14 cellular contexts compared by ENCODE assay signal in genomic region chr10:121080324-121080807, GRCh38.
DNase-seq lines count a peak whose midpoint lies in the region; ATAC-seq and TF ChIP-seq lines count a peak whose summit lies in the region.
"Had no signal": no experiment of that assay in that cellular context is flagged by ENCODE, and none has a peak within 500 bp of the region (broad histone marks: within the 10 kb centered on the region; RNA-seq: fewer than 3 reads in every experiment).

No MANE protein-coding gene starts in this region.

- ATAC-seq in GM21390 (IDR thresholded peaks at IDR 0.05; ENCODE audit: unreplicated experiment) (no peak), GM18858 (IDR thresholded peaks at IDR 0.05; ENCODE audit: unreplicated experiment) (no peak)
- ATAC-seq: activated naive CD4-positive, alpha-beta T cell treated with anti-CD3 and anti-CD28 coated beads, Interleukin-2, amount 50 U/mL, for 72 hours; gastroesophageal sphincter; stimulated activated naive CD8-positive, alpha-beta T cell treated with anti-CD3 and anti-CD28 coated beads, Interleukin-15, amount 100 ng/mL, for 72 hours had no signal

- H3K9ac ChIP-seq in H9 (ENCODE audit: extremely low read depth, insufficient read length, low read length): no peak overlapping the region

- H3K18ac ChIP-seq in H9 (ENCODE audit: insufficient read length, low read depth, low read length): no peak overlapping the region

- no peak overlapping the region for H2AK5ac ChIP-seq in H9 (ENCODE audit: insufficient read length, low read length)

- H3K27ac ChIP-seq in right atrium auricular region (no peak overlapping the region), H9 (ENCODE audit: insufficient read length, low read depth, low read length) (no peak overlapping the region)
- H3K27ac ChIP-seq: gastroesophageal sphincter had no signal

- no peak overlapping the region for H4K8ac ChIP-seq in H9 (replicated peaks; ENCODE audit: insufficient read length, low read depth, low read length)

- H3K4me1 Mint-ChIP-seq in H9: peaks cover 26 to 29% of the 10 kb centered on the region in 2 experiments
- H3K4me1 Mint-ChIP-seq: naive B cell; stimulated activated naive CD8-positive, alpha-beta T cell treated with anti-CD3 and anti-CD28 coated beads, Interleukin-15, amount 100 ng/mL, for 72 hours had no signal

- H3K27me3 ChIP-seq in right atrium auricular region (no peaks in the 10 kb centered on the region), H9 (ENCODE audit: insufficient read depth, low read length) (no peaks in the 10 kb centered on the region)
- H3K27me3 ChIP-seq: gastroesophageal sphincter had no signal

- H3K9me3 Mint-ChIP-seq in H9: peaks cover 2% of the 10 kb centered on the region in 2 experiments; a peak in 2 of 5 replicates
- H3K9me3 Mint-ChIP-seq: naive B cell; stimulated activated naive CD8-positive, alpha-beta T cell treated with anti-CD3 and anti-CD28 coated beads, Interleukin-15, amount 100 ng/mL, for 72 hours had no signal

- H3K79me2 ChIP-seq in H9 (ENCODE audit: insufficient read depth, low read length): no peaks in the 10 kb centered on the region

- no peak overlapping the region for H3K56ac ChIP-seq in H9 (ENCODE audit: insufficient read length, low read depth, low read length)

- no peak overlapping the region for H2BK20ac ChIP-seq in H9 (ENCODE audit: low read depth, low read length, poor library complexity, severe bottlenecking)

- no peak overlapping the region for H3K27ac Mint-ChIP-seq in H9
- H3K27ac Mint-ChIP-seq: activated naive CD4-positive, alpha-beta T cell treated with anti-CD3 and anti-CD28 coated beads, Interleukin-2, amount 50 U/mL, for 72 hours had no signal

- no peak overlapping the region for H2BK15ac ChIP-seq in H9 (ENCODE audit: low read depth, low read length)

- H4K20me1 ChIP-seq in H9 (ENCODE audit: control insufficient read depth, insufficient read depth, insufficient read length): no peaks in the 10 kb centered on the region

- no peak overlapping the region for H3K4me2 ChIP-seq in H9 (ENCODE audit: insufficient read depth, insufficient read length, low read length)

- H3K4ac ChIP-seq in H9 (ENCODE audit: low read depth, low read length): no peak overlapping the region

- no peak overlapping the region for H3T11ph ChIP-seq in H9 (ENCODE audit: low read length)

- H3K9me3 ChIP-seq in right atrium auricular region (no peaks in the 10 kb centered on the region), H9 (ENCODE audit: control insufficient read depth, low read depth, low read length) (no peaks in the 10 kb centered on the region)
- H3K9me3 ChIP-seq: gastroesophageal sphincter had no signal

- H3K4me3 ChIP-seq in NB4 (ENCODE audit: low read depth, low read length): no peak overlapping the region
- H3K4me3 ChIP-seq in right atrium auricular region: no peak overlapping the region
- H3K4me3 ChIP-seq: gastroesophageal sphincter had no signal

- no peak overlapping the region for H2BK12ac ChIP-seq in H9 (ENCODE audit: insufficient read length, low read depth, low read length)

- no peaks in the 10 kb centered on the region; the same call in 1 of the 2 replicates for H3K27me3 Mint-ChIP-seq in H9 (ENCODE audit: low read depth)

- peaks cover 0 to 6% (median 0%) of the 10 kb centered on the region in 3 experiments; a peak in 1 of 7 replicates for H3K36me3 Mint-ChIP-seq in H9 (ENCODE audit: insufficient read depth in 1 of 3, low read depth in 3 of 3)
- H3K36me3 Mint-ChIP-seq: activated naive CD4-positive, alpha-beta T cell treated with anti-CD3 and anti-CD28 coated beads, Interleukin-2, amount 50 U/mL, for 72 hours; naive B cell had no signal

- no peak overlapping the region for H4K5ac ChIP-seq in H9 (ENCODE audit: insufficient read length, low read depth, low read length)

- TF ChIP-seq POLR2A in NB4 (IDR thresholded peaks at IDR 0.05; ENCODE audit: extremely low read depth, insufficient read length): no peak

- no peaks in the 10 kb centered on the region for H3K23me2 ChIP-seq in H9 (ENCODE audit: insufficient read length, low read depth, low read length, poor library complexity, severe bottlenecking)

- no peak overlapping the region for H3K4me3 Mint-ChIP-seq in H9
- H3K4me3 Mint-ChIP-seq: naive B cell; stimulated activated naive CD8-positive, alpha-beta T cell treated with anti-CD3 and anti-CD28 coated beads, Interleukin-15, amount 100 ng/mL, for 72 hours had no signal

- H3K36me3 ChIP-seq in right atrium auricular region: no peaks in the 10 kb centered on the region
- H3K36me3 ChIP-seq: gastroesophageal sphincter had no signal

- H3K79me1 ChIP-seq in H9 (ENCODE audit: insufficient read depth, low read depth, low read length, poor library complexity, severe bottlenecking): no peaks in the 10 kb centered on the region

- no peak overlapping the region for H4K91ac ChIP-seq in H9 (ENCODE audit: insufficient read length, low read depth, low read length)

- no peak overlapping the region for H2AFZ ChIP-seq in H9 (ENCODE audit: low read length)

- peak; percentile 57 for DNase-seq in NB4 (ENCODE audit: low read depth)
- DNase-seq in RPMI7951 (ENCODE audit: low read depth): peak; percentile 59
- peak; percentile 63 for DNase-seq in right atrium auricular region (ENCODE audit: low spot score)
- peak; percentile 32 for DNase-seq in retina
- DNase-seq in H9: no peak
- DNase-seq in effector CD4-positive, alpha-beta T cell: no peak
- DNase-seq: C1 segment of cervical spinal cord; KBM-7; naive B cell; stimulated activated naive CD8-positive, alpha-beta T cell treated with anti-CD3 and anti-CD28 coated beads, Interleukin-15, amount 100 ng/mL, for 72 hours had no signal

- H3K14ac ChIP-seq in H9 (ENCODE audit: insufficient read depth, low read length): no peak overlapping the region

- no peak overlapping the region for H2BK120ac ChIP-seq in H9 (ENCODE audit: low read depth, low read length, poor library complexity, severe bottlenecking)

- WGBS in H9 (ENCODE audit: extremely low coverage, insufficient read length, low lambda C conversion rate): no CpG with 5 or more reads among the region's 6 CpGs

- no peak overlapping the region for H3K23ac ChIP-seq in H9 (ENCODE audit: insufficient read length, low read depth, low read length)

- TF ChIP-seq CTCF in NB4 (IDR thresholded peaks at IDR 0.05; ENCODE audit: low read depth, low read length) (no peak), right atrium auricular region (IDR thresholded peaks at IDR 0.05) (no peak), H9 (conservative IDR thresholded peaks at IDR 0.05) (no peak)

- H2BK5ac ChIP-seq in H9 (ENCODE audit: insufficient read length, low read length): no peak overlapping the region

- H3K4me1 ChIP-seq in right atrium auricular region: peaks cover 0 to 21% of the 10 kb centered on the region in 2 donors
- H3K4me1 ChIP-seq in H9 (ENCODE audit: insufficient read depth, low read length): peaks cover 3% of the 10 kb centered on the region; the same call in 1 of the 2 replicates

Comparison
In these comparisons a context has a peak if more than half of its experiments do, and no peak if none do; other contexts are left out.
1. DNase-seq: peak in NB4 (single experiment), RPMI7951 (single experiment), right atrium auricular region (single experiment) and retina (single experiment); none in H9 (single experiment) and effector CD4-positive, alpha-beta T cell (single experiment).